Comparison of ENCODE assay signal across 9 cellular contexts in genomic region chr22:17964153-17964552, GRCh38.
DNase-seq lines count a peak whose midpoint lies in the region; ATAC-seq and TF ChIP-seq lines count a peak whose summit lies in the region.
"Had no signal": no experiment of that assay in that cellular context is flagged by ENCODE, and none has a peak within 500 bp of the region (broad histone marks: within the 10 kb centered on the region; RNA-seq: fewer than 3 reads in every experiment).

No MANE protein-coding gene starts in this region.

- H3K36me3 ChIP-seq in parathyroid adenoma (ENCODE audit: control insufficient read depth, insufficient read depth, low read length): no peaks in the 10 kb centered on the region
- H3K36me3 ChIP-seq in prostate gland: no peaks in the 10 kb centered on the region

- TF ChIP-seq POLR2A in prostate gland (IDR thresholded peaks at IDR 0.05): no peak

- ATAC-seq in GM18867 (IDR thresholded peaks at IDR 0.05; ENCODE audit: unreplicated experiment) (peak; percentile 26), HG02938 (IDR thresholded peaks at IDR 0.05; ENCODE audit: unreplicated experiment) (peak; percentile 9)
- ATAC-seq in activated CD8-positive, alpha-beta memory T cell treated with anti-CD3 and anti-CD28 coated beads, Interleukin-2, amount 10 ng/mL, durations not matched to agents 7 days and 5 days: no peak
- no peak for ATAC-seq in activated T-cell treated with anti-CD3 and anti-CD28 coated beads, Interleukin-2, amount 50 U/mL, for 4 hours

- H3K9me3 Mint-ChIP-seq in brain: no peaks in the 10 kb centered on the region
- H3K9me3 Mint-ChIP-seq in activated CD8-positive, alpha-beta memory T cell treated with anti-CD3 and anti-CD28 coated beads, Interleukin-2, amount 10 ng/mL, durations not matched to agents 7 days and 5 days (ENCODE audit: low read depth): no peaks in the 10 kb centered on the region
- H3K9me3 Mint-ChIP-seq in activated T-cell treated with anti-CD3 and anti-CD28 coated beads, Interleukin-2, amount 50 U/mL, for 4 hours: no peaks in the 10 kb centered on the region

- peaks cover 10% of the 10 kb centered on the region for H3K36me3 Mint-ChIP-seq in brain
- peaks cover 2% of the 10 kb centered on the region for H3K36me3 Mint-ChIP-seq in activated CD8-positive, alpha-beta memory T cell treated with anti-CD3 and anti-CD28 coated beads, Interleukin-2, amount 10 ng/mL, durations not matched to agents 7 days and 5 days
- peaks cover 8% of the 10 kb centered on the region for H3K36me3 Mint-ChIP-seq in activated T-cell treated with anti-CD3 and anti-CD28 coated beads, Interleukin-2, amount 50 U/mL, for 4 hours (ENCODE audit: insufficient read depth)

- no peaks in the 10 kb centered on the region for H3K27me3 ChIP-seq in parathyroid adenoma (ENCODE audit: control insufficient read depth, insufficient read depth, low read length)
- H3K27me3 ChIP-seq in prostate gland (replicated peaks; ENCODE audit: insufficient read depth): no peaks in the 10 kb centered on the region

- TF ChIP-seq CTCF in brain (conservative IDR thresholded peaks at IDR 0.05) (no peak), parathyroid adenoma (IDR thresholded peaks at IDR 0.05) (no peak), prostate gland (IDR thresholded peaks at IDR 0.05) (no peak)

- peaks cover 22% of the 10 kb centered on the region for H3K4me1 ChIP-seq in parathyroid adenoma
- no peaks in the 10 kb centered on the region for H3K4me1 ChIP-seq in prostate gland (replicated peaks)

- H3K9me3 ChIP-seq in parathyroid adenoma (ENCODE audit: control insufficient read depth, low read length) (no peaks in the 10 kb centered on the region), prostate gland (no peaks in the 10 kb centered on the region)

- peak overlapping the region; percentile 20 for H3K4me2 ChIP-seq in parathyroid adenoma (ENCODE audit: low read length)

- no peak overlapping the region for H3K9ac ChIP-seq in parathyroid adenoma

- peaks cover 72% of the 10 kb centered on the region for H3K4me1 Mint-ChIP-seq in brain
- H3K4me1 Mint-ChIP-seq in activated CD8-positive, alpha-beta memory T cell treated with anti-CD3 and anti-CD28 coated beads, Interleukin-2, amount 10 ng/mL, durations not matched to agents 7 days and 5 days: peaks cover 6% of the 10 kb centered on the region
- peaks cover 25% of the 10 kb centered on the region for H3K4me1 Mint-ChIP-seq in activated T-cell treated with anti-CD3 and anti-CD28 coated beads, Interleukin-2, amount 50 U/mL, for 4 hours (ENCODE audit: low read depth)

- H3K4me3 Mint-ChIP-seq in brain: no peak overlapping the region
- H3K4me3 Mint-ChIP-seq in activated CD8-positive, alpha-beta memory T cell treated with anti-CD3 and anti-CD28 coated beads, Interleukin-2, amount 10 ng/mL, durations not matched to agents 7 days and 5 days: no peak overlapping the region
- H3K4me3 Mint-ChIP-seq in activated T-cell treated with anti-CD3 and anti-CD28 coated beads, Interleukin-2, amount 50 U/mL, for 4 hours: no peak overlapping the region

- no peak overlapping the region for H3K4me3 ChIP-seq in parathyroid adenoma (ENCODE audit: low read depth, low read length)
- H3K4me3 ChIP-seq in prostate gland: no peak overlapping the region

- H2AFZ ChIP-seq in parathyroid adenoma: no peak overlapping the region

- intact Hi-C loops in prostate gland (cut with DNase I): no loop called here

- H3K27ac Mint-ChIP-seq in brain: peak overlapping the region in 4 of 5 experiments; percentile 1 to 77 (median 52)
- no peak overlapping the region for H3K27ac Mint-ChIP-seq in activated CD8-positive, alpha-beta memory T cell treated with anti-CD3 and anti-CD28 coated beads, Interleukin-2, amount 10 ng/mL, durations not matched to agents 7 days and 5 days

- CTCF ChIA-PET in activated CD8-positive, alpha-beta memory T cell treated with anti-CD3 and anti-CD28 coated beads, Interleukin-2, amount 10 ng/mL, durations not matched to agents 7 days and 5 days (lab: Charles Lee): no interaction called here

- peaks cover 3% of the 10 kb centered on the region for H3K27me3 Mint-ChIP-seq in brain
- no peaks in the 10 kb centered on the region for H3K27me3 Mint-ChIP-seq in activated CD8-positive, alpha-beta memory T cell treated with anti-CD3 and anti-CD28 coated beads, Interleukin-2, amount 10 ng/mL, durations not matched to agents 7 days and 5 days
- H3K27me3 Mint-ChIP-seq in activated T-cell treated with anti-CD3 and anti-CD28 coated beads, Interleukin-2, amount 50 U/mL, for 4 hours (ENCODE audit: low read depth): no peaks in the 10 kb centered on the region

- peaks cover 35% of the 10 kb centered on the region for H3K79me2 ChIP-seq in parathyroid adenoma

- H3K27ac ChIP-seq in parathyroid adenoma (peak overlapping the region; percentile 91), prostate gland (no peak overlapping the region)

- DNase-seq in activated CD8-positive, alpha-beta memory T cell treated with anti-CD3 and anti-CD28 coated beads, Interleukin-2, amount 10 ng/mL, durations not matched to agents 7 days and 5 days: no peak
- DNase-seq in prostate gland (ENCODE audit: low spot score) (no peak), CD1c-positive myeloid dendritic cell (ENCODE audit: extremely low spot score) (no peak)
- no peak for DNase-seq in activated T-cell treated with anti-CD3 and anti-CD28 coated beads, Interleukin-2, amount 50 U/mL, for 4 hours
- DNase-seq: occipital lobe had no signal

- 58% methylated on average over 6 of the region's 6 CpGs for WGBS in prostate gland

Comparison
In these comparisons a context has a peak if more than half of its experiments do, and no peak if none do; other contexts are left out.
1. ATAC-seq: peak in GM18867 (single experiment) and HG02938 (single experiment); none in activated CD8-positive, alpha-beta memory T cell treated with anti-CD3 and anti-CD28 coated beads, Interleukin-2, amount 10 ng/mL, durations not matched to agents 7 days and 5 days (single experiment) and activated T-cell treated with anti-CD3 and anti-CD28 coated beads, Interleukin-2, amount 50 U/mL, for 4 hours (0 of 2).